Comparison of ENCODE assay signal across 8 cellular contexts in the genomic region with DNA sequence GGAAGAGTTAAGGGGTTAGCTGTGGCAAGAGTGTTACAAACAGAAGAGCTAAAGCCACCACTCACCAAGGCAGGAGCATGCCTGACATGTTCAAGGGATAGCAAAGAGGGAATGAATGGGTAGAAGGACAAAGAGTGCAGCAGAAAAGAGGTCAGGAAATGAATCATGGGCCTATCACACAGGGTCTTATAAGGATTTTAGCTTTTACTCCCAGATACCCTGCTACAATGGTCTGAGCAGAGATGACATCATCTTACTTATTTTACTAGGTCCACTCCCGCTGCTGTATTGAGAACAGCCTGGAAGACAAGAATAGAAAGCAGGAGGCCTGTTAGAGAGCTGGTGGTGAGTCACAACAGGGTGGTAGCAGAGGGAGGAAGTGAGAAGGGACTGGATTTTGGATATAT. TPM values are rescaled to one million over a fixed set of nuclear protein-coding genes. Genes with fewer than 3 reads are reported as not detected.
A peak's percentile ranks its signal among the peaks of the same experiment; 100 is the strongest.
DNase-seq lines count a peak whose midpoint lies in the region; FAIRE-seq and TF ChIP-seq lines count a peak whose summit lies in the region.

No MANE protein-coding gene starts in this region.

- H2AFZ ChIP-seq in mammary epithelial cell (ENCODE audit: low read depth, low read length) = peak overlapping the region; percentile 42

- 0% methylated on average over 1 of the region's 1 CpG for WGBS in mammary epithelial cell (ENCODE audit: low coverage, missing lambda C conversion rate)
- WGBS in mesodermal cell (ENCODE audit: insufficient coverage in 2 of 2), 2 experiments = no CpG with 5 or more reads among the region's 1 CpG

- H3K4me2 ChIP-seq in mammary epithelial cell (ENCODE audit: insufficient read depth, low read depth, low read length) = peak overlapping the region; percentile 54

- in situ Hi-C loops in GM13977 (cut with MboI; ENCODE audit: low pct_unique_long_range_greater_than_20kb, low sequenced_read_pairs, unreplicated experiment) = no loop called here
- in situ Hi-C loops in mammary epithelial cell (cut with MboI; ENCODE audit: low sequenced_read_pairs in 2 of 2) = no loop called here

- H3K27ac ChIP-seq in mammary epithelial cell (ENCODE audit: insufficient read depth, low read depth, low read length) = peak overlapping the region; percentile 32
- H3K27ac ChIP-seq in mesodermal cell (ENCODE audit: low read depth, low read length, severe bottlenecking) = peak overlapping the region; percentile 92

- intact Hi-C loops in mammary epithelial cell (cut with micrococcal nuclease) = no loop called here

- no peaks in the 10 kb centered on the region for H4K20me1 ChIP-seq in mammary epithelial cell (ENCODE audit: insufficient read depth, low read length)

- H3K4me3 ChIP-seq in mammary epithelial cell (replicated peaks in 1 of 3; ENCODE audit: insufficient read depth in 1 of 3, low read depth in 2 of 3, low read length in 3 of 3) = no peak overlapping the region
- peak overlapping the region; percentile 6 for H3K4me3 ChIP-seq in mesodermal cell (ENCODE audit: extremely low read depth, insufficient read depth, low read length, poor library complexity, severe bottlenecking)

- no peak for TF ChIP-seq POLR2A in H54 (IDR thresholded peaks at IDR 0.05; ENCODE audit: low read depth, low read length)

- peak; percentile 99 for FAIRE-seq in H54 (lab: Jason Lieb, UNC)

- no peaks in the 10 kb centered on the region for H3K27me3 ChIP-seq in mammary epithelial cell (ENCODE audit: insufficient read depth, low read length)

- DNase-seq in GM13977 (ENCODE audit: low spot score) (peak; percentile 52), H54 (ENCODE audit: insufficient read length, low spot score) (peak; percentile 59), LHCN-M2 (ENCODE audit: low read depth) (peak; percentile 96), mammary epithelial cell (peak; percentile 87), NCI-H446 treated with DMSO at 0.1 percent for 48 hours (lab: John Stamatoyannopoulos, UW) (no peak)
- DNase-seq in stimulated activated CD4-positive, alpha-beta T cell treated with anti-CD3 and anti-CD28 coated beads, Interleukin-4, amount 100 ng/mL, for 24 hours = no peak
- DNase-seq in stimulated activated naive CD4-positive, alpha-beta T cell (lab: John Stamatoyannopoulos, UW) = no peak

- H3K9ac ChIP-seq in mammary epithelial cell (ENCODE audit: insufficient read depth, low read length) = peak overlapping the region; percentile 17

- peaks cover 56% of the 10 kb centered on the region for H3K79me2 ChIP-seq in mammary epithelial cell (ENCODE audit: insufficient read depth, low read length)

- H3K36me3 ChIP-seq in mammary epithelial cell (ENCODE audit: insufficient read depth, low read length) (peaks cover 21% of the 10 kb centered on the region), mesodermal cell (ENCODE audit: control insufficient read depth, insufficient read depth, low read length) (peaks cover 65% of the 10 kb centered on the region)

- no TSS peak for BruUV-seq in mammary epithelial cell (replicated peaks; lab: Mats Ljungman, UMichigan)

- H3K4me1 ChIP-seq in mammary epithelial cell (ENCODE audit: insufficient read depth, low read length) (peaks cover 15% of the 10 kb centered on the region), mesodermal cell (ENCODE audit: control insufficient read depth, insufficient read depth, low read length, poor library complexity, severe bottlenecking) (peaks cover 37% of the 10 kb centered on the region)

- TF ChIP-seq CTCF in GM13977 (IDR thresholded peaks at IDR 0.05; ENCODE audit: extremely low read depth, insufficient read depth, missing control alignments) (no peak), mammary epithelial cell (conservative IDR thresholded peaks at IDR 0.05 in 1 of 2, IDR thresholded peaks at IDR 0.05 in 1 of 2; ENCODE audit: extremely low read depth in 1 of 2, insufficient read depth in 1 of 2, low read depth in 1 of 2, low read length in 2 of 2) (no peak)

- H3K9me3 ChIP-seq in mammary epithelial cell (replicated peaks; ENCODE audit: insufficient read depth, low read length) (no peaks in the 10 kb centered on the region), mesodermal cell (ENCODE audit: control insufficient read depth, low read length) (no peaks in the 10 kb centered on the region)

- dilution Hi-C loops in mammary epithelial cell (cut with HindIII; ENCODE audit: low sequenced_read_pairs) = no loop called here

- CTCF ChIA-PET in mammary epithelial cell (lab: Charles Lee; ENCODE audit: low non-redundant PET) = interaction anchor here (0.6 kb wide), 1 partner anchor 40 kb away, joined by 3 read pairs; no protein-coding TSS in a partner anchor

RNA-seq across cellular contexts. Expression of gene TRAF6, which starts 9.8 kb away (rescaled TPM):
- total RNA-seq in LHCN-M2 (2014; rRNA removed) (7.2 and 8.6 TPM in 2 replicates), mammary epithelial cell (10 to 100 TPM; 11.2 to 21.0 TPM)
- polyA plus RNA-seq in LHCN-M2 (2012) = 4.3 TPM
- polyA plus RNA-seq in mammary epithelial cell = 6.5 TPM
- 10.4 TPM for polyA minus RNA-seq in mammary epithelial cell
- 15.6 TPM for polyA plus RNA-seq in mesodermal cell (2013, experiment 1 of 2)
- polyA plus RNA-seq in mesodermal cell (2013, experiment 2 of 2) = 14.2 TPM

Comparison
In these comparisons a context has a peak if more than half of its experiments do, and no peak if none do; other contexts are left out.
1. DNase-seq: peak in GM13977 (single experiment), H54 (single experiment), LHCN-M2 (single experiment) and mammary epithelial cell (single experiment); none in stimulated activated CD4-positive, alpha-beta T cell treated with anti-CD3 and anti-CD28 coated beads, Interleukin-4, amount 100 ng/mL, for 24 hours (single experiment), NCI-H446 treated with DMSO at 0.1 percent for 48 hours (single experiment) and stimulated activated naive CD4-positive, alpha-beta T cell (0 of 6).